ENCODE assay signal across 33 cellular contexts in genomic region chr20:5884465-5885335, GRCh38. TPM values are rescaled to one million over a fixed set of nuclear protein-coding genes. Genes with fewer than 3 reads are reported as not detected.
"Had no signal": no experiment of that assay in that cellular context is flagged by ENCODE, and none has a peak within 500 bp of the region (broad histone marks: within the 10 kb centered on the region; RNA-seq: fewer than 3 reads in every experiment).

No MANE protein-coding gene starts in this region.

- H3K27ac ChIP-seq: adrenal gland, body of pancreas, brain microvascular endothelial cell, breast epithelium, VCaP had no signal

- H3K4me1 ChIP-seq: body of pancreas, breast epithelium had no signal

- H3K36me3 ChIP-seq: adrenal gland, brain microvascular endothelial cell, breast epithelium had no signal

- H3K9me3 ChIP-seq: adrenal gland, body of pancreas, breast epithelium had no signal

- H3K27me3 ChIP-seq: adrenal gland, body of pancreas, brain microvascular endothelial cell, breast epithelium had no signal

- DNase-seq: activated B cell treated with CpG ODN at 0.5 μM for 24 hours; activated CD4-positive, alpha-beta memory T cell treated with anti-CD3 and anti-CD28 coated beads for 36 hours; activated CD4-positive, alpha-beta T cell treated with anti-CD3 and anti-CD28 coated beads for 4 hours; activated CD4-positive, alpha-beta T cell treated with anti-CD3 and anti-CD28 coated beads, Interleukin-2, amount 10 ng/mL, durations not matched to agents 24 days and 14 days; activated CD4-positive, alpha-beta T cell treated with anti-CD3 and anti-CD28 coated beads, Interleukin-2, amount 50 U/mL, for 1 hour; activated CD4-positive, alpha-beta T cell treated with anti-CD3 and anti-CD28 coated beads, Interleukin-2, amount 50 U/mL, for 4 hours; activated CD4-positive, CD25-positive, alpha-beta regulatory T cell treated with anti-CD3 and anti-CD28 coated beads, Interleukin-2, amount 50 U/mL, for 72 hours; activated CD8-positive, alpha-beta memory T cell treated with anti-CD3 and anti-CD28 coated beads, Interleukin-2, amount 50 U/mL, for 4 hours; activated CD8-positive, alpha-beta T cell treated with anti-CD3 and anti-CD28 coated beads for 36 hours; activated effector memory CD4-positive, alpha-beta T cell treated with anti-CD3 and anti-CD28 coated beads, Interleukin-2, amount 50 U/mL, for 16 hours; activated gamma-delta T cell treated with Interleukin-2 at 50 U/mL for 16 hours; activated naive CD4-positive, alpha-beta T cell; activated naive CD4-positive, alpha-beta T cell treated with anti-CD3 and anti-CD28 coated beads for 36 hours; activated naive CD4-positive, alpha-beta T cell treated with anti-CD3 and anti-CD28 coated beads, Interleukin-2, amount 50 U/mL, for 16 hours; activated naive CD8-positive, alpha-beta T cell treated with anti-CD3 and anti-CD28 coated beads for 36 hours; activated T-cell treated with anti-CD3 and anti-CD28 coated beads for 4 hours; activated T-cell treated with anti-CD3 and anti-CD28 coated beads, Interleukin-2, amount 50 U/mL, for 1 hour; activated T-cell treated with anti-CD3 and anti-CD28 coated beads, Interleukin-2, amount 50 U/mL, for 4 hours; activated T-cell treated with anti-CD3 and anti-CD28 coated beads, Interleukin-2, amount 50 U/mL, for 72 hours; adrenal gland; amniotic stem cell; aorta; body of pancreas; brain microvascular endothelial cell; central memory CD4-positive, alpha-beta T cell; T-helper 1 cell; T-helper 2 cell; T-helper 9 cell had no signal

- H3K4me3 ChIP-seq: adrenal gland, body of pancreas, breast epithelium had no signal

- ATAC-seq: activated CD8-positive, alpha-beta T cell treated with anti-CD3 and anti-CD28 coated beads for 36 hours; activated naive CD4-positive, alpha-beta T cell treated with anti-CD3 and anti-CD28 coated beads, Interleukin-2, amount 50 U/mL, for 72 hours; activated T-cell treated with anti-CD3 and anti-CD28 coated beads, Interleukin-2, amount 50 U/mL, for 4 hours; activated T-cell treated with anti-CD3 and anti-CD28 coated beads, Interleukin-2, amount 50 U/mL, for 72 hours; activated T-helper 17 cell treated with anti-CD3 and anti-CD28 coated beads, Interleukin-2, amount 50 U/mL, for 72 hours; body of pancreas had no signal

RNA-seq across cellular contexts. Expression of gene CHGB, which starts 26.6 kb away (rescaled TPM):
- total RNA-seq: activated B cell treated with CpG ODN at 0.5 μM for 24 hours; activated CD4-positive, alpha-beta T cell treated with anti-CD3 and anti-CD28 coated beads, Interleukin-2, amount 10 ng/mL, durations not matched to agents 24 days and 14 days; activated CD8-positive, alpha-beta T cell treated with anti-CD3 and anti-CD28 coated beads for 36 hours; activated naive CD4-positive, alpha-beta T cell treated with anti-CD3 and anti-CD28 coated beads for 36 hours; activated T-cell treated with anti-CD3 and anti-CD28 coated beads, Interleukin-2, amount 50 U/mL, for 72 hours; activated T-helper 1 cell treated with anti-CD3 and anti-CD28 coated beads, Interleukin-12 subunit alpha, Interleukin-12 subunit beta, Interleukin-2, Interleukin-4 antibody, amounts not matched to agents 30 ng/mL and 10 ng/mL and 1 ng/mL, durations not matched to agents 14 hours and 24 hours and 36 hours; aorta; breast epithelium had no signal
